In the genomic region with DNA sequence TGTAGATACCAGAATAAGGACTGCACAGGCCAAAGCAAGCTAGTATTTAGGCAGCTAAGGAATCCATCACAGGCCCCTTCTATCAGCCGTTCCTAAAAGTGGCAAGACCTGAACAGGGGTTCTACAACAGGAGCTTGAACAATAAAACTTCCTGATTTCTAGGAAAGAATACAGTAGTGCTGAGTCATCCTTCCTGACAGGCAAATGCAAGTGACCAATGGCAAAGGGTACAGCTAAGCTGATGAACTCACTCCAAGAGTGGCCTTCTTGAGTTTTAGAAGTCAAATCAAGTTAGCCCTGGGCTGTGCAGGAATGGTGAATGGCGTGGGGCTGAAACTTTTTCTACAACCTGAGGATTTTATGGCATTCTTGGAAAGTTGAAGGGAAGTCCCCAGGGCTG, we compare ENCODE assay signal across 15 cellular contexts.
DNase-seq lines count a peak whose midpoint lies in the region; ATAC-seq, FAIRE-seq and TF ChIP-seq lines count a peak whose summit lies in the region.
"Had no signal": no experiment of that assay in that cellular context is flagged by ENCODE, and none has a peak within 500 bp of the region (broad histone marks: within the 10 kb centered on the region; RNA-seq: fewer than 3 reads in every experiment).

No MANE protein-coding gene starts in this region.

- FAIRE-seq in RCC 7860 (lab: Jason Lieb, UNC), result no peak

- no peak overlapping the region for H3K4me3 ChIP-seq in spleen
- H3K4me3 ChIP-seq: heart left ventricle, right atrium auricular region, SK-N-MC had no signal

- DNase-seq in GM03348 (ENCODE audit: low spot score) (peak; percentile 57), RCC 7860 (ENCODE audit: low spot score) (peak; percentile 51), fibroblast of gingiva (ENCODE audit: low read depth) (peak; percentile 29), renal cortical epithelial cell (ENCODE audit: low read depth) (peak; percentile 59), spleen (no peak)
- DNase-seq in activated naive CD4-positive, alpha-beta T cell treated with anti-CD3 and anti-CD28 coated beads for 36 hours, result no peak
- DNase-seq in naive thymus-derived CD8-positive, alpha-beta T cell, result no peak
- DNase-seq: activated CD4-positive, alpha-beta T cell treated with anti-CD3 and anti-CD28 coated beads for 36 hours; heart left ventricle; Karpas-422; NCI-H446 treated with DMSO at 0.1 percent for 48 hours had no signal

- H3K4me1 ChIP-seq in spleen, result no peaks in the 10 kb centered on the region
- H3K4me1 ChIP-seq: heart left ventricle, right atrium auricular region had no signal

- ATAC-seq in naive thymus-derived CD8-positive, alpha-beta T cell, result no peak
- ATAC-seq: activated CD4-positive, alpha-beta T cell treated with anti-CD3 and anti-CD28 coated beads for 36 hours; heart left ventricle had no signal

- CTCF ChIA-PET in activated naive CD4-positive, alpha-beta T cell treated with anti-CD3 and anti-CD28 coated beads for 36 hours (lab: Charles Lee), result no interaction called here

- no peaks in the 10 kb centered on the region for H3K36me3 Mint-ChIP-seq in activated naive CD4-positive, alpha-beta T cell treated with anti-CD3 and anti-CD28 coated beads for 36 hours (ENCODE audit: low read depth)
- H3K36me3 Mint-ChIP-seq in naive thymus-derived CD8-positive, alpha-beta T cell, result no peaks in the 10 kb centered on the region
- H3K36me3 Mint-ChIP-seq: type B pancreatic cell had no signal

- no peak overlapping the region for H3K4me3 Mint-ChIP-seq in activated naive CD4-positive, alpha-beta T cell treated with anti-CD3 and anti-CD28 coated beads for 36 hours
- no peak overlapping the region for H3K4me3 Mint-ChIP-seq in naive thymus-derived CD8-positive, alpha-beta T cell
- H3K4me3 Mint-ChIP-seq: activated CD4-positive, alpha-beta T cell treated with anti-CD3 and anti-CD28 coated beads for 36 hours; dendritic cell treated with granulocyte-macrophage colony-stimulating factor and Interleukin-4, amounts not matched to agents 40 ng/mL and 50 ng/mL, for 4 days; type B pancreatic cell had no signal

- H3K27me3 Mint-ChIP-seq in activated naive CD4-positive, alpha-beta T cell treated with anti-CD3 and anti-CD28 coated beads for 36 hours (ENCODE audit: low read depth), result no peaks in the 10 kb centered on the region
- no peaks in the 10 kb centered on the region for H3K27me3 Mint-ChIP-seq in naive thymus-derived CD8-positive, alpha-beta T cell
- H3K27me3 Mint-ChIP-seq: activated CD4-positive, alpha-beta T cell treated with anti-CD3 and anti-CD28 coated beads for 36 hours; dendritic cell treated with granulocyte-macrophage colony-stimulating factor and Interleukin-4, amounts not matched to agents 40 ng/mL and 50 ng/mL, for 4 days had no signal

- H3K27me3 ChIP-seq in spleen (replicated peaks in 1 of 7), result no peaks in the 10 kb centered on the region
- H3K27me3 ChIP-seq: heart left ventricle, right atrium auricular region had no signal

- H3K27ac Mint-ChIP-seq in activated naive CD4-positive, alpha-beta T cell treated with anti-CD3 and anti-CD28 coated beads for 36 hours, result no peak overlapping the region
- no peak overlapping the region for H3K27ac Mint-ChIP-seq in naive thymus-derived CD8-positive, alpha-beta T cell
- H3K27ac Mint-ChIP-seq: activated CD4-positive, alpha-beta T cell treated with anti-CD3 and anti-CD28 coated beads for 36 hours; dendritic cell treated with granulocyte-macrophage colony-stimulating factor and Interleukin-4, amounts not matched to agents 40 ng/mL and 50 ng/mL, for 4 days had no signal

- 35 to 46% (median 36%) methylated on average over 2 of the region's 2 CpGs for WGBS in spleen, 5 donors

- no peaks in the 10 kb centered on the region for H3K4me1 Mint-ChIP-seq in activated naive CD4-positive, alpha-beta T cell treated with anti-CD3 and anti-CD28 coated beads for 36 hours (ENCODE audit: low read depth)
- no peaks in the 10 kb centered on the region for H3K4me1 Mint-ChIP-seq in naive thymus-derived CD8-positive, alpha-beta T cell
- H3K4me1 Mint-ChIP-seq: activated CD4-positive, alpha-beta T cell treated with anti-CD3 and anti-CD28 coated beads for 36 hours had no signal

- TF ChIP-seq POLR2A in spleen (IDR thresholded peaks at IDR 0.05), result no peak

- POLR2A ChIA-PET in naive thymus-derived CD8-positive, alpha-beta T cell (lab: Charles Lee), result no interaction called here

- no peaks in the 10 kb centered on the region for H3K9me3 Mint-ChIP-seq in activated naive CD4-positive, alpha-beta T cell treated with anti-CD3 and anti-CD28 coated beads for 36 hours
- H3K9me3 Mint-ChIP-seq in naive thymus-derived CD8-positive, alpha-beta T cell, result peaks cover 0 to 3% (median 0%) of the 10 kb centered on the region in 9 donors

- no peaks in the 10 kb centered on the region for H3K9me3 ChIP-seq in spleen
- H3K9me3 ChIP-seq: heart left ventricle, right atrium auricular region had no signal

- no peaks in the 10 kb centered on the region for H3K36me3 ChIP-seq in spleen
- H3K36me3 ChIP-seq: heart left ventricle, right atrium auricular region had no signal

- TF ChIP-seq CTCF in spleen (IDR thresholded peaks at IDR 0.05 in 8 of 11, conservative IDR thresholded peaks at IDR 0.05 in 3 of 11), result no peak

- H3K27ac ChIP-seq in spleen, result no peak overlapping the region
- H3K27ac ChIP-seq: heart left ventricle, right atrium auricular region, SK-N-MC had no signal

- intact Hi-C loops in activated naive CD4-positive, alpha-beta T cell treated with anti-CD3 and anti-CD28 coated beads for 36 hours (cut with micrococcal nuclease), result no loop called here
- intact Hi-C loops in spleen (cut with DNase I; ENCODE audit: low total_unique reads), result no loop called here

Comparison
In these comparisons a context has a peak if more than half of its experiments do, and no peak if none do; other contexts are left out.
1. DNase-seq: peak in GM03348 (single experiment), RCC 7860 (single experiment), fibroblast of gingiva (single experiment) and renal cortical epithelial cell (single experiment); none in activated naive CD4-positive, alpha-beta T cell treated with anti-CD3 and anti-CD28 coated beads for 36 hours (single experiment), naive thymus-derived CD8-positive, alpha-beta T cell (0 of 10) and spleen (single experiment).